In the genomic region with DNA sequence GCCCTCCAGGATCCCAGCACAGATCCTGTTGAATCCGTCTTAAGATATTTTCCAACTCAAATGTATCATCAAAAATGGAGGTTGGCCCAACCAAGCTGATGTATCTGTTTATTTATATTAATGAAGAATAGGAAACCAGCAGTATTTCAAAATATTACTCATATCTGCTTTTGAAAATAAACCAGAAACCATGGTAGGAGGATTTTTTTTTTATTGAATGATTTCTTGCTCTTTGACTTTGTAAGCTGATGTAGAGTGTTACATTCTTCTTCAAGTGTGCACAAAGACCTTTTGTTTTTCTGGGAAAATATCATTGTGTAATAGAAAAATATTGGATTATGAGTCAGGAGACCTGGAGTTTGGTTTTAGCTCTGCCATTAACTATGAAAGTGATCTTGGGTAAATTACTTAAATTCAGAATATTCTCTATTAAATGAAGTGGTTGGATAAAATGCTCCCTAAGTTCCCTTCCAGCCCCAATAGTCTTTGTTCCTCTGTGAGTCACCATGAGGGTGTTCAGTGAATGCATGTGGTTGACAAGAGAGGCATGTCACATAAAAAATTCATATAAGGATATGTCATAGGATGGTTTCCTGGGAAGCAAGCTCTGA, we compare ENCODE assay signal across 15 cellular contexts.
A peak's percentile ranks its signal among the peaks of the same experiment; 100 is the strongest.
DNase-seq lines count a peak whose midpoint lies in the region; ATAC-seq and TF ChIP-seq lines count a peak whose summit lies in the region.
"Had no signal": no experiment of that assay in that cellular context is flagged by ENCODE, and none has a peak within 500 bp of the region (broad histone marks: within the 10 kb centered on the region; RNA-seq: fewer than 3 reads in every experiment).

No MANE protein-coding gene starts in this region.

- H3K4me3 ChIP-seq in AG04450 (ENCODE audit: low read depth, low read length): no peak overlapping the region
- H3K4me3 ChIP-seq: SK-N-MC had no signal

- peak; percentile 33 for DNase-seq in AG04450 (ENCODE audit: low read depth, low spot score)
- DNase-seq in HS-27A (ENCODE audit: low read depth): peak; percentile 79
- peak; percentile 65 for DNase-seq in brain pericyte (ENCODE audit: low read depth, low spot score)
- peak; percentile 73 for DNase-seq in iris pigment epithelial cell (ENCODE audit: low read depth)
- no peak for DNase-seq in nucleus accumbens (lab: John Stamatoyannopoulos, UW)
- no peak for DNase-seq in nephron progenitor cell
- DNase-seq in inferior parietal cortex (ENCODE audit: extremely low spot score): no peak
- DNase-seq: activated CD8-positive, alpha-beta memory T cell treated with anti-CD3 and anti-CD28 coated beads, Interleukin-2, amount 10 ng/mL, durations not matched to agents 7 days and 5 days; activated naive CD8-positive, alpha-beta T cell treated with anti-CD3 and anti-CD28 coated beads for 36 hours; NCI-H187 treated with DMSO at 0.1 percent for 48 hours; WERI-Rb-1 had no signal

- H3K27me3 Mint-ChIP-seq in nephron progenitor cell (ENCODE audit: low read depth, poor library complexity): no peaks in the 10 kb centered on the region
- H3K27me3 Mint-ChIP-seq: activated CD8-positive, alpha-beta memory T cell treated with anti-CD3 and anti-CD28 coated beads, Interleukin-2, amount 10 ng/mL, durations not matched to agents 7 days and 5 days; activated naive CD8-positive, alpha-beta T cell treated with anti-CD3 and anti-CD28 coated beads for 36 hours had no signal

- CTCF ChIA-PET in AG04450 (lab: Charles Lee): no interaction called here

- no peak for ATAC-seq in GM18505 (IDR thresholded peaks at IDR 0.05; ENCODE audit: unreplicated experiment)
- ATAC-seq: activated CD8-positive, alpha-beta memory T cell treated with anti-CD3 and anti-CD28 coated beads, Interleukin-2, amount 10 ng/mL, durations not matched to agents 7 days and 5 days; stimulated activated effector memory CD8-positive, alpha-beta T cell treated with anti-CD3 and anti-CD28 coated beads, Interleukin-12 subunit alpha, Interleukin-12 subunit beta, amount 100 ng/mL, for 72 hours had no signal

- H3K9me3 Mint-ChIP-seq in nephron progenitor cell: no peaks in the 10 kb centered on the region
- H3K9me3 Mint-ChIP-seq: activated naive CD8-positive, alpha-beta T cell treated with anti-CD3 and anti-CD28 coated beads for 36 hours; stimulated activated effector memory CD8-positive, alpha-beta T cell treated with anti-CD3 and anti-CD28 coated beads, Interleukin-12 subunit alpha, Interleukin-12 subunit beta, amount 100 ng/mL, for 72 hours had no signal

- H3K4me1 Mint-ChIP-seq in nephron progenitor cell: peaks cover 17% of the 10 kb centered on the region
- H3K4me1 Mint-ChIP-seq: activated CD8-positive, alpha-beta memory T cell treated with anti-CD3 and anti-CD28 coated beads, Interleukin-2, amount 10 ng/mL, durations not matched to agents 7 days and 5 days; activated naive CD8-positive, alpha-beta T cell treated with anti-CD3 and anti-CD28 coated beads for 36 hours; stimulated activated effector memory CD8-positive, alpha-beta T cell treated with anti-CD3 and anti-CD28 coated beads, Interleukin-12 subunit alpha, Interleukin-12 subunit beta, amount 100 ng/mL, for 72 hours had no signal

- TF ChIP-seq CTCF in AG04450 (IDR thresholded peaks at IDR 0.05; ENCODE audit: low read depth, low read length) (no peak), nephron progenitor cell (IDR thresholded peaks at IDR 0.05) (no peak)

- H3K27ac ChIP-seq in AG04450 (ENCODE audit: low read depth, low read length): peak overlapping the region; percentile 40
- H3K27ac ChIP-seq: KMS-11, SK-N-MC, WERI-Rb-1 had no signal

- no peaks in the 10 kb centered on the region for H3K9me3 ChIP-seq in AG04450 (ENCODE audit: control insufficient read depth, insufficient read depth, low read length)

- H3K27me3 ChIP-seq in AG04450 (ENCODE audit: control insufficient read depth, insufficient read depth, low read length): no peaks in the 10 kb centered on the region

- H3K36me3 Mint-ChIP-seq in nephron progenitor cell (ENCODE audit: low read depth): no peaks in the 10 kb centered on the region
- H3K36me3 Mint-ChIP-seq: activated CD8-positive, alpha-beta memory T cell treated with anti-CD3 and anti-CD28 coated beads, Interleukin-2, amount 10 ng/mL, durations not matched to agents 7 days and 5 days; activated naive CD8-positive, alpha-beta T cell treated with anti-CD3 and anti-CD28 coated beads for 36 hours; stimulated activated effector memory CD8-positive, alpha-beta T cell treated with anti-CD3 and anti-CD28 coated beads, Interleukin-12 subunit alpha, Interleukin-12 subunit beta, amount 100 ng/mL, for 72 hours had no signal

- POLR2A ChIA-PET in AG04450 (lab: Yijun Ruan, JAX): interaction anchor here (0.9 kb wide), 1 partner anchor 13 kb away, joined by 4 read pairs; no protein-coding TSS in a partner anchor

- H3K4me3 Mint-ChIP-seq in nephron progenitor cell: no peak overlapping the region
- H3K4me3 Mint-ChIP-seq: activated CD8-positive, alpha-beta memory T cell treated with anti-CD3 and anti-CD28 coated beads, Interleukin-2, amount 10 ng/mL, durations not matched to agents 7 days and 5 days; activated naive CD8-positive, alpha-beta T cell treated with anti-CD3 and anti-CD28 coated beads for 36 hours; stimulated activated effector memory CD8-positive, alpha-beta T cell treated with anti-CD3 and anti-CD28 coated beads, Interleukin-12 subunit alpha, Interleukin-12 subunit beta, amount 100 ng/mL, for 72 hours had no signal

- TF ChIP-seq POLR2A in GM18505 (IDR thresholded peaks at IDR 0.05; ENCODE audit: borderline replicate concordance, extremely low read depth, insufficient read depth, insufficient read length): no peak

- no peak overlapping the region for H3K27ac Mint-ChIP-seq in nephron progenitor cell
- H3K27ac Mint-ChIP-seq: activated CD8-positive, alpha-beta memory T cell treated with anti-CD3 and anti-CD28 coated beads, Interleukin-2, amount 10 ng/mL, durations not matched to agents 7 days and 5 days; activated naive CD8-positive, alpha-beta T cell treated with anti-CD3 and anti-CD28 coated beads for 36 hours; stimulated activated effector memory CD8-positive, alpha-beta T cell treated with anti-CD3 and anti-CD28 coated beads, Interleukin-12 subunit alpha, Interleukin-12 subunit beta, amount 100 ng/mL, for 72 hours had no signal

Comparison
In these comparisons a context has a peak if more than half of its experiments do, and no peak if none do; other contexts are left out.
1. DNase-seq: peak in AG04450 (single experiment), HS-27A (single experiment), brain pericyte (single experiment) and iris pigment epithelial cell (single experiment); none in nucleus accumbens (0 of 56), nephron progenitor cell (single experiment) and inferior parietal cortex (single experiment).